Comparison of ENCODE assay signal across 1 cellular context in the genomic region with DNA sequence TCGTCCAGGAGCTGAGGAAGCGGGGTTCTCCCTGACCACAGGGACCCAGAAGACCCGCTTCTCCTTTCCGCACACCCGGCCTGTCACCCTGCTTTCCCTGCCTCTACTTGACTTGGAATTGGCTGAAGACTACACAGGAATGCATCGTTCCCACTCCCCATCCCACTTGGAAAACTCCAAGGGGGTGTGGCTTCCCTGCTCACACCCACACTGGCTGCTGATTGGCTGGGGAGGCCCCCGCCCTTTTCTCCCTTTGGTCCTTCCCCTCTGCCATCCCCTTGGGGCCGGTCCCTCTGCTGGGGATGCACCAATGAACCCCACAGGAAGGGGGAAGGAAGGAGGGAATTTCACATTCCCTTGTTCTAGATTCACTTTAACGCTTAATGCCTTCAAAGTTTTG.
TF ChIP-seq lines count a peak whose summit lies in the region.

No MANE protein-coding gene starts in this region.

TF ChIP-seq in K562, 482 proteins besides CTCF, POLR2A, EP300 and RAD21 (continued from another document):
- TF ChIP-seq, protein P1, sequence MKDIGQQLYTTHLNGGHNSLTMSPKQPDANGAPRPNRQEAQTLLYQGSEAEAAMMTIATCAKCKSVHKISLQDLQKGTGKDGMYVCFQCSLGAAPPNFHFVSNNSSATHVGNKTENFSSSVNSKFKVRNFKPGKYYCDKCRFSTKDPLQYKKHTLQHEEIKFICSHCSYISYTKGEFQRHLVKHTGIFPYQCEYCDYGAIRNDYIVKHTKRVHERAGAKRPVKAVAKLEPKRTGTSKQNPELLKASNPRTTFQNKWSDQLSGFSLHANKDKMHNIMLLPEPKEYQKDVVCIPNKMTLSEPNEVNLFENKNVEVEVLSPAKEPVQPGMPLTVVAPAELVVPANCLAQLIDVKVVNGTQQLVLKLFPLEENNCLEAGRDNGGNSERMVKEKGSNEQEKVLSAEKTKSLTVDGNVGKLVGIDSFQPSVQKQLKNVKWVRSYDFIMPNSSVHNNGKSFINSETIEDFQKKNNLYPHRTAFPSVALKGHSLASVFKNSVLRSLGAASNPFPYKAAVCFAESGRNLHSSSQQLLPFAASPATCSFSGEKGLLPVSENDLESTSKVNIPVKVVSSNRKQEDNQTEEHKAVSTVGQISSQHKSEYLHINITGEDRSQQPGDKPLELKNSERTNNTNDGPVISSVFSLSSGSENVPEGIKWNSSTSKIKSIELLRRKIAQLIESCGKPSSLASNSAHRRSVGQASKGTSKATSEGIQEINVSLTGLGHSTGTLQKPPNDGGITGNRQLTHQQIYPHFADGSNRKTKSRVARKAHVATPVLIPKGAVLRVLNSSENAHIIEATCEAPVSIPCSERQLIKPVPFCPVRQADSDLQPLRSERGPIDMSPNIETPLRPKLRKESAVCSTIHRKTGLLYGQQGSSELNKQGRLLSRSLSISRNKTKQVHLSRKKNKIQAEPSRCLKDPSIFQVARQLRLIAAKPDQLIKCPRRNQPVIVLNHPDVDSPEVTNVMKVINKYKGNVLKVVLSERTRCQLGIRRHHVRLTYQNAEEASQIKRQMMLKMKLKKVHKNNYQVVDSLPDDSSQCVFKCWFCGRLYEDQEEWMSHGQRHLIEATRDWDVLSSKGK (CRISPR knock-in tag; IDR thresholded peaks at IDR 0.05): no peak
- TF ChIP-seq, protein P2, sequence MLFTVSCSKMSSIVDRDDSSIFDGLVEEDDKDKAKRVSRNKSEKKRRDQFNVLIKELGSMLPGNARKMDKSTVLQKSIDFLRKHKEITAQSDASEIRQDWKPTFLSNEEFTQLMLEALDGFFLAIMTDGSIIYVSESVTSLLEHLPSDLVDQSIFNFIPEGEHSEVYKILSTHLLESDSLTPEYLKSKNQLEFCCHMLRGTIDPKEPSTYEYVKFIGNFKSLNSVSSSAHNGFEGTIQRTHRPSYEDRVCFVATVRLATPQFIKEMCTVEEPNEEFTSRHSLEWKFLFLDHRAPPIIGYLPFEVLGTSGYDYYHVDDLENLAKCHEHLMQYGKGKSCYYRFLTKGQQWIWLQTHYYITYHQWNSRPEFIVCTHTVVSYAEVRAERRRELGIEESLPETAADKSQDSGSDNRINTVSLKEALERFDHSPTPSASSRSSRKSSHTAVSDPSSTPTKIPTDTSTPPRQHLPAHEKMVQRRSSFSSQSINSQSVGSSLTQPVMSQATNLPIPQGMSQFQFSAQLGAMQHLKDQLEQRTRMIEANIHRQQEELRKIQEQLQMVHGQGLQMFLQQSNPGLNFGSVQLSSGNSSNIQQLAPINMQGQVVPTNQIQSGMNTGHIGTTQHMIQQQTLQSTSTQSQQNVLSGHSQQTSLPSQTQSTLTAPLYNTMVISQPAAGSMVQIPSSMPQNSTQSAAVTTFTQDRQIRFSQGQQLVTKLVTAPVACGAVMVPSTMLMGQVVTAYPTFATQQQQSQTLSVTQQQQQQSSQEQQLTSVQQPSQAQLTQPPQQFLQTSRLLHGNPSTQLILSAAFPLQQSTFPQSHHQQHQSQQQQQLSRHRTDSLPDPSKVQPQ (CRISPR knock-in tag; IDR thresholded peaks at IDR 0.05; ENCODE audit: borderline replicate concordance): no peak
- TF ChIP-seq CBX3 (IDR thresholded peaks at IDR 0.05; ENCODE audit: borderline replicate concordance in 1 of 2, low read length in 2 of 2): no peak
- no peak for TF ChIP-seq MYBL2 (IDR thresholded peaks at IDR 0.05; ENCODE audit: low read depth)
- no peak for TF ChIP-seq MYBL2 (CRISPR knock-in tag; IDR thresholded peaks at IDR 0.05; ENCODE audit: borderline replicate concordance)
- TF ChIP-seq BDP1 (IDR thresholded peaks at IDR 0.05; ENCODE audit: insufficient read depth, insufficient read length): no peak
- TF ChIP-seq, protein P3, sequence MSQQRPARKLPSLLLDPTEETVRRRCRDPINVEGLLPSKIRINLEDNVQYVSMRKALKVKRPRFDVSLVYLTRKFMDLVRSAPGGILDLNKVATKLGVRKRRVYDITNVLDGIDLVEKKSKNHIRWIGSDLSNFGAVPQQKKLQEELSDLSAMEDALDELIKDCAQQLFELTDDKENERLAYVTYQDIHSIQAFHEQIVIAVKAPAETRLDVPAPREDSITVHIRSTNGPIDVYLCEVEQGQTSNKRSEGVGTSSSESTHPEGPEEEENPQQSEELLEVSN (IDR thresholded peaks at IDR 0.05; ENCODE audit: borderline replicate concordance in 1 of 2, extremely low read depth in 1 of 2, insufficient read depth in 1 of 2, insufficient read length in 1 of 2, low read depth in 1 of 2, low read length in 1 of 2, poor library complexity in 1 of 2, severe bottlenecking in 1 of 2): no peak
- no peak for TF ChIP-seq ARID1B (IDR thresholded peaks at IDR 0.05)
- TF ChIP-seq, protein P4, sequence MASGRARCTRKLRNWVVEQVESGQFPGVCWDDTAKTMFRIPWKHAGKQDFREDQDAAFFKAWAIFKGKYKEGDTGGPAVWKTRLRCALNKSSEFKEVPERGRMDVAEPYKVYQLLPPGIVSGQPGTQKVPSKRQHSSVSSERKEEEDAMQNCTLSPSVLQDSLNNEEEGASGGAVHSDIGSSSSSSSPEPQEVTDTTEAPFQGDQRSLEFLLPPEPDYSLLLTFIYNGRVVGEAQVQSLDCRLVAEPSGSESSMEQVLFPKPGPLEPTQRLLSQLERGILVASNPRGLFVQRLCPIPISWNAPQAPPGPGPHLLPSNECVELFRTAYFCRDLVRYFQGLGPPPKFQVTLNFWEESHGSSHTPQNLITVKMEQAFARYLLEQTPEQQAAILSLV (tag; IDR thresholded peaks at IDR 0.05): no peak
- TF ChIP-seq HNRNPLL (IDR thresholded peaks at IDR 0.05; ENCODE audit: low read depth, low read length, poor library complexity, severe bottlenecking): no peak
- TF ChIP-seq RBM39 (optimal IDR thresholded peaks at IDR 0.05; ENCODE audit: low read depth, low read length): no peak
- TF ChIP-seq POU5F1 (IDR thresholded peaks at IDR 0.05; ENCODE audit: borderline replicate concordance, low read depth, low read length, partially characterized antibody): no peak
- no peak for TF ChIP-seq SREBF2 (CRISPR knock-in tag; IDR thresholded peaks at IDR 0.05)
- TF ChIP-seq SAP30 (IDR thresholded peaks at IDR 0.05; ENCODE audit: borderline replicate concordance, insufficient read depth, low read depth, low read length, poor library complexity, severe bottlenecking): no peak
- no peak for TF ChIP-seq ZNF324 (CRISPR knock-in tag; IDR thresholded peaks at IDR 0.05)
- TF ChIP-seq ZNF584 (CRISPR knock-in tag; IDR thresholded peaks at IDR 0.05; ENCODE audit: low read depth): no peak
- TF ChIP-seq ARHGAP35 (IDR thresholded peaks at IDR 0.05; ENCODE audit: partially characterized antibody): no peak
- no peak for TF ChIP-seq ZNF24 (IDR thresholded peaks at IDR 0.05)
- no peak for TF ChIP-seq CBFB (CRISPR knock-in tag; IDR thresholded peaks at IDR 0.05)
TF ChIP-seq in K562: peak in this region for 21.
